In genomic region chr19:53878786-53879144, GRCh38 we compare ENCODE assay signal across 9 cellular contexts. TPM values are rescaled to one million over a fixed set of nuclear protein-coding genes. Genes with fewer than 3 reads are reported as not detected.
DNase-seq lines count a peak whose midpoint lies in the region; ATAC-seq and TF ChIP-seq lines count a peak whose summit lies in the region.
"Had no signal": no experiment of that assay in that cellular context is flagged by ENCODE, and none has a peak within 500 bp of the region (broad histone marks: within the 10 kb centered on the region; RNA-seq: fewer than 3 reads in every experiment).

No MANE protein-coding gene starts in this region.

- POLR2A ChIA-PET in activated CD4-positive, alpha-beta T cell treated with anti-CD3 and anti-CD28 coated beads, Interleukin-2, amount 10 ng/mL, durations not matched to agents 7 days and 5 days (lab: Charles Lee): no interaction called here

- in situ Hi-C loops in brain microvascular endothelial cell (cut with HindIII; ENCODE audit: low pct_ligation_motif_present, low sequenced_read_pairs): no loop called here

- no peak for TF ChIP-seq POLR2A in thyroid gland (IDR thresholded peaks at IDR 0.05)

- peak overlapping the region; percentile 54 for H3K27ac Mint-ChIP-seq in activated CD4-positive, alpha-beta T cell treated with anti-CD3 and anti-CD28 coated beads, Interleukin-2, amount 10 ng/mL, durations not matched to agents 7 days and 5 days

- H3K36me3 Mint-ChIP-seq in activated CD4-positive, alpha-beta T cell treated with anti-CD3 and anti-CD28 coated beads, Interleukin-2, amount 10 ng/mL, durations not matched to agents 7 days and 5 days (ENCODE audit: low read depth): peaks cover 33% of the 10 kb centered on the region

- peaks cover 0 to 12% of the 10 kb centered on the region in 2 donors for H3K4me1 ChIP-seq in lung (ENCODE audit: control insufficient read depth in 2 of 2, insufficient read depth in 2 of 2, low read length in 2 of 2)
- peaks cover 9 to 19% of the 10 kb centered on the region in 2 donors for H3K4me1 ChIP-seq in thyroid gland

- intact Hi-C loops in thyroid gland (cut with DNase I): no loop called here

- peaks cover 12% of the 10 kb centered on the region for H3K27me3 Mint-ChIP-seq in activated CD4-positive, alpha-beta T cell treated with anti-CD3 and anti-CD28 coated beads, Interleukin-2, amount 10 ng/mL, durations not matched to agents 7 days and 5 days

- no peak overlapping the region for H3K4me3 Mint-ChIP-seq in activated CD4-positive, alpha-beta T cell treated with anti-CD3 and anti-CD28 coated beads, Interleukin-2, amount 10 ng/mL, durations not matched to agents 7 days and 5 days

- peaks cover 5% of the 10 kb centered on the region for H3K9me3 Mint-ChIP-seq in activated CD4-positive, alpha-beta T cell treated with anti-CD3 and anti-CD28 coated beads, Interleukin-2, amount 10 ng/mL, durations not matched to agents 7 days and 5 days

- H3K4me3 ChIP-seq in brain microvascular endothelial cell (ENCODE audit: low read depth, low read length) (peak overlapping the region; percentile 64), lung (peak overlapping the region; percentile 35), thyroid gland (replicated peaks in 1 of 3) (peak overlapping the region in 2 of 3 donors; percentile 4 to 40)

- ATAC-seq in lung (ENCODE audit: insufficient read depth, low FRiP score): no peak
- ATAC-seq in HG03432 (IDR thresholded peaks at IDR 0.05; ENCODE audit: unreplicated experiment): no peak

- H3K36me3 ChIP-seq in brain microvascular endothelial cell (replicated peaks): peaks cover 29% of the 10 kb centered on the region
- peaks cover 10 to 15% of the 10 kb centered on the region in 2 donors for H3K36me3 ChIP-seq in lung (ENCODE audit: control insufficient read depth in 2 of 2, insufficient read depth in 2 of 2, low read length in 2 of 2)
- H3K36me3 ChIP-seq in thyroid gland: peaks cover 8 to 10% of the 10 kb centered on the region in 2 donors

- H3K4me1 Mint-ChIP-seq in activated CD4-positive, alpha-beta T cell treated with anti-CD3 and anti-CD28 coated beads, Interleukin-2, amount 10 ng/mL, durations not matched to agents 7 days and 5 days: peaks cover 56% of the 10 kb centered on the region

- TF ChIP-seq CTCF in brain microvascular endothelial cell (IDR thresholded peaks at IDR 0.05; ENCODE audit: low read depth, low read length, missing control alignments) (no peak), lung (IDR thresholded peaks at IDR 0.05; ENCODE audit: control extremely low read depth, extremely low read depth) (no peak), thyroid gland (IDR thresholded peaks at IDR 0.05) (no peak)

- no peak for DNase-seq in activated CD4-positive, alpha-beta T cell treated with anti-CD3 and anti-CD28 coated beads, Interleukin-2, amount 10 ng/mL, durations not matched to agents 7 days and 5 days
- DNase-seq in activated CD4-positive, alpha-beta T cell treated with anti-CD3 and anti-CD28 coated beads, Interleukin-2, amount 50 U/mL, for 1 hour: no peak
- DNase-seq in brain microvascular endothelial cell: peak; percentile 49
- DNase-seq in lung (ENCODE audit: low spot score): no peak
- DNase-seq in thyroid gland: no peak
- no peak for DNase-seq in middle frontal gyrus (ENCODE audit: extremely low spot score, low spot score)
- no peak for DNase-seq in NCI-H2196 treated with DMSO at 0.1 percent for 48 hours (lab: John Stamatoyannopoulos, UW; ENCODE audit: unreplicated experiment)

- WGBS in lung, 2 donors: 30 to 43% methylated on average over 12 of the region's 12 CpGs
- WGBS in thyroid gland, 2 donors: 42 to 43% methylated on average over 12 of the region's 12 CpGs

- H3K27me3 ChIP-seq in brain microvascular endothelial cell (replicated peaks) (peaks cover 13% of the 10 kb centered on the region), lung (ENCODE audit: control insufficient read depth, insufficient read depth) (no peaks in the 10 kb centered on the region), thyroid gland (no peaks in the 10 kb centered on the region)

- CTCF ChIA-PET in activated CD4-positive, alpha-beta T cell treated with anti-CD3 and anti-CD28 coated beads, Interleukin-2, amount 10 ng/mL, durations not matched to agents 7 days and 5 days (lab: Charles Lee): interaction anchor here (0.8 to 1.4 kb wide), 2 partner anchors 18 to 22 kb away, joined by 3 read pairs; no protein-coding TSS in a partner anchor

- H3K27ac ChIP-seq in brain microvascular endothelial cell (peak overlapping the region; percentile 8), lung (ENCODE audit: low read depth in 1 of 2, low read length in 1 of 2) (no peak overlapping the region), thyroid gland (no peak overlapping the region)

- no peaks in the 10 kb centered on the region for H3K9me3 ChIP-seq in lung (ENCODE audit: control insufficient read depth in 2 of 2, insufficient read depth in 1 of 2, low read length in 1 of 2)
- H3K9me3 ChIP-seq in thyroid gland: no peaks in the 10 kb centered on the region

RNA-seq across cellular contexts. Expression of gene PRKCG, which starts 3.2 kb away (rescaled TPM):
- total RNA-seq in activated CD4-positive, alpha-beta T cell treated with anti-CD3 and anti-CD28 coated beads, Interleukin-2, amount 10 ng/mL, durations not matched to agents 7 days and 5 days: under 1 TPM; 0.40 to 0.45 TPM
- total RNA-seq in lung: under 1 TPM; 0.18 to 0.63 TPM
- under 1 TPM in 1 of 2 donors, not detected in 1; 0.02 TPM for polyA plus RNA-seq in lung
- not detected for total RNA-seq in thyroid gland

RNA-seq across cellular contexts. Expression of gene MYADM, which starts 11.1 kb away (rescaled TPM):
- total RNA-seq in activated CD4-positive, alpha-beta T cell treated with anti-CD3 and anti-CD28 coated beads, Interleukin-2, amount 10 ng/mL, durations not matched to agents 7 days and 5 days: 100 to 1,000 TPM; 107 to 122 TPM
- total RNA-seq in lung (100 to 1,000 TPM in 1 of 2 donors, 10 to 100 TPM in 1; 52.5 to 245 TPM), thyroid gland (10 to 100 TPM; 16.4 to 37.8 (median 21.8) TPM)
- 100 to 1,000 TPM in 1 of 2 donors, 10 to 100 TPM in 1; 48.5 to 106 TPM for polyA plus RNA-seq in lung

RNA-seq across cellular contexts. Expression of gene CACNG7, which starts 30.3 kb away (rescaled TPM):
- total RNA-seq in activated CD4-positive, alpha-beta T cell treated with anti-CD3 and anti-CD28 coated beads, Interleukin-2, amount 10 ng/mL, durations not matched to agents 7 days and 5 days: not detected
- total RNA-seq in lung (not detected), thyroid gland (not detected)
- not detected for polyA plus RNA-seq in lung
- total RNA-seq: posterior vena cava had no signal

RNA-seq across cellular contexts. Expression of gene NLRP12, which starts 54.7 kb away (rescaled TPM):
- total RNA-seq in activated CD4-positive, alpha-beta T cell treated with anti-CD3 and anti-CD28 coated beads, Interleukin-2, amount 10 ng/mL, durations not matched to agents 7 days and 5 days: not detected
- total RNA-seq in lung (1 to 10 TPM; 1.8 to 9.8 TPM), thyroid gland (under 1 TPM in 3 of 4 donors, not detected in 1; 0.11 to 0.59 (median 0.27) TPM)
- polyA plus RNA-seq in lung: 10 to 100 TPM in 1 of 2 donors, 1 to 10 TPM in 1; 1.1 to 11.5 TPM
